ENCODE assay signal across 10 cellular contexts in the genomic region with DNA sequence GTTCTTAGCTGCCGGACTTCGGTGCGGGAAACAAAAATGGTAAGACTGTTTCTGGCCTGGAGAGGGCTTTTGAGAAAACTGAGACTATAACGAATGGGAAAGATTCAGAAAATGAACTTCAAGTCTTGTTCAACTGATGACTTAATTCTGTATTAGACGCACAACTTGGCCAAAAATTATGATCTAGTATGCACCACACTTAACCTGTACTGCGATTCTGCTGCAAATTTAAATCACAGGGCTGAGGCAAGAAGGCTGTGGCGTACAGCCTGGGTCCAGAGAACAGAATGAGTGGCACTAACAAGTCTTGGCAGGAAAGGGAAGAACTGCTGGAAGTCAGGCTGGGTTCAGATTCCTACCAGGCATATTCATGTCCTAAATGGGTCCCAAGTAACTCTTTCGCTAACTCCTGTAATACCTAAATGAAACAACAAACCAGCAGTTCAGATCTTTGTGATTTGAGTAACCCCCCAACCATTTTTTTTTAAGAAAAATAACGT. TPM values are rescaled to one million over a fixed set of nuclear protein-coding genes. Genes with fewer than 3 reads are reported as not detected.
DNase-seq lines count a peak whose midpoint lies in the region; ATAC-seq and TF ChIP-seq lines count a peak whose summit lies in the region.
"Had no signal": no experiment of that assay in that cellular context is flagged by ENCODE, and none has a peak within 500 bp of the region (broad histone marks: within the 10 kb centered on the region; RNA-seq: fewer than 3 reads in every experiment).

No MANE protein-coding gene starts in this region.

- H3K56ac ChIP-seq in mesendoderm (ENCODE audit: low read length) = peak overlapping the region; percentile 36

- no peak for TF ChIP-seq POLR2A in thyroid gland (IDR thresholded peaks at IDR 0.05)

- H3K27me3 Mint-ChIP-seq in activated naive CD4-positive, alpha-beta T cell treated with anti-CD3 and anti-CD28 coated beads for 36 hours (ENCODE audit: low read depth) = peaks cover 45% of the 10 kb centered on the region
- H3K27me3 Mint-ChIP-seq in chondrocyte (ENCODE audit: low read depth) = peaks cover 27% of the 10 kb centered on the region

- no peak overlapping the region for H2BK120ac ChIP-seq in mesendoderm (ENCODE audit: low read depth, low read length)

- peaks cover 20% of the 10 kb centered on the region for H3K9me3 Mint-ChIP-seq in activated naive CD4-positive, alpha-beta T cell treated with anti-CD3 and anti-CD28 coated beads for 36 hours
- H3K9me3 Mint-ChIP-seq in chondrocyte (ENCODE audit: low read depth) = peaks cover 15% of the 10 kb centered on the region

- H3K4me2 ChIP-seq in mesendoderm (ENCODE audit: low read length) = no peak overlapping the region

- H3K4ac ChIP-seq in mesendoderm (ENCODE audit: low read depth, low read length) = no peak overlapping the region

- no peak overlapping the region for H2BK5ac ChIP-seq in mesendoderm (ENCODE audit: low read length)

- H3K79me2 ChIP-seq in mesendoderm (ENCODE audit: control insufficient read depth, insufficient read depth, low read length) = no peaks in the 10 kb centered on the region

- H3K27ac ChIP-seq in mesendoderm (ENCODE audit: low read depth, low read length) = no peak overlapping the region
- peak overlapping the region; percentile 29 to 74 (median 39) for H3K27ac ChIP-seq in thyroid gland
- H3K27ac ChIP-seq: pancreas had no signal

- no peak for ATAC-seq in GM21515 (IDR thresholded peaks at IDR 0.05; ENCODE audit: unreplicated experiment)

- peak; percentile 63 for TF ChIP-seq CTCF in chondrocyte (IDR thresholded peaks at IDR 0.05)
- TF ChIP-seq CTCF in thyroid gland (IDR thresholded peaks at IDR 0.05) = no peak

- H3K27ac Mint-ChIP-seq in activated naive CD4-positive, alpha-beta T cell treated with anti-CD3 and anti-CD28 coated beads for 36 hours = no peak overlapping the region
- H3K27ac Mint-ChIP-seq in chondrocyte (ENCODE audit: unreplicated experiment) = no peak overlapping the region

- H2AK5ac ChIP-seq in mesendoderm (ENCODE audit: low read length) = peak overlapping the region; percentile 80

- DNase-seq in activated naive CD4-positive, alpha-beta T cell treated with anti-CD3 and anti-CD28 coated beads for 36 hours = no peak
- no peak for DNase-seq in activated naive CD4-positive, alpha-beta T cell treated with anti-CD3 and anti-CD28 coated beads, Interleukin-2, amount 50 U/mL, for 16 hours
- DNase-seq in chondrocyte (ENCODE audit: low spot score) (no peak), mesendoderm (no peak), thyroid gland (no peak), cortex of kidney (lab: John Stamatoyannopoulos, UW) (no peak), ACHN (no peak)
- DNase-seq: NCI-H510A had no signal

- WGBS in mesendoderm (ENCODE audit: extremely low coverage, insufficient coverage, low lambda C conversion rate) = no CpG with 5 or more reads among the region's 9 CpGs
- WGBS in thyroid gland, 2 donors = 27 to 32% methylated on average over 9 of the region's 9 CpGs

- H3K9ac ChIP-seq in mesendoderm (ENCODE audit: low read length) = peak overlapping the region; percentile 28

- no peak overlapping the region for H4K8ac ChIP-seq in mesendoderm (ENCODE audit: low read depth, low read length)

- no peaks in the 10 kb centered on the region for H3K9me3 ChIP-seq in thyroid gland

- peaks cover 18% of the 10 kb centered on the region for H3K36me3 Mint-ChIP-seq in activated naive CD4-positive, alpha-beta T cell treated with anti-CD3 and anti-CD28 coated beads for 36 hours (ENCODE audit: low read depth)
- H3K36me3 Mint-ChIP-seq in chondrocyte (ENCODE audit: low read depth) = peaks cover 15% of the 10 kb centered on the region

- H3K27me3 ChIP-seq in mesendoderm (ENCODE audit: insufficient read depth, low read length, poor library complexity) = peaks cover 2% of the 10 kb centered on the region
- no peaks in the 10 kb centered on the region for H3K27me3 ChIP-seq in thyroid gland
- H3K27me3 ChIP-seq: pancreas had no signal

- peak overlapping the region; percentile 57 for H3K4me3 Mint-ChIP-seq in activated naive CD4-positive, alpha-beta T cell treated with anti-CD3 and anti-CD28 coated beads for 36 hours
- peak overlapping the region; percentile 65 for H3K4me3 Mint-ChIP-seq in chondrocyte (ENCODE audit: unreplicated experiment)

- no peak overlapping the region for H3K4me3 ChIP-seq in mesendoderm (ENCODE audit: low read length)
- H3K4me3 ChIP-seq in thyroid gland (replicated peaks in 1 of 3) = no peak overlapping the region

- H2BK15ac ChIP-seq in mesendoderm (replicated peaks; ENCODE audit: low read depth) = no peak overlapping the region

- CTCF ChIA-PET in activated naive CD4-positive, alpha-beta T cell treated with anti-CD3 and anti-CD28 coated beads for 36 hours (lab: Charles Lee) = interaction anchor here (2.0 kb wide), 1 partner anchor 13 kb away, joined by 6 read pairs; no protein-coding TSS in a partner anchor

- H3K79me1 ChIP-seq in mesendoderm (ENCODE audit: low read length) = no peaks in the 10 kb centered on the region

- no peak overlapping the region for H4K5ac ChIP-seq in mesendoderm (ENCODE audit: low read length)

- H3K23ac ChIP-seq in mesendoderm (ENCODE audit: low read length) = peak overlapping the region; percentile 9

- intact Hi-C loops in activated naive CD4-positive, alpha-beta T cell treated with anti-CD3 and anti-CD28 coated beads for 36 hours (cut with micrococcal nuclease) = loop anchor here (1.0 kb wide), 2 partner anchors 311 to 359 kb away; partner anchors contain the start of gene PHYKPL
- intact Hi-C loops in thyroid gland (cut with DNase I) = loop anchor here (5.0 kb wide), 1 partner anchor 359 kb away; the partner anchor contains the start of gene PHYKPL

- no peak overlapping the region for H3K18ac ChIP-seq in mesendoderm (ENCODE audit: low read length)

- peaks cover 3% of the 10 kb centered on the region for H3K4me1 ChIP-seq in mesendoderm (ENCODE audit: control insufficient read depth, low read depth, low read length)
- peaks cover 37% of the 10 kb centered on the region in 2 donors for H3K4me1 ChIP-seq in thyroid gland
- H3K4me1 ChIP-seq: pancreas had no signal

- H3K4me1 Mint-ChIP-seq in activated naive CD4-positive, alpha-beta T cell treated with anti-CD3 and anti-CD28 coated beads for 36 hours (ENCODE audit: low read depth) = peaks cover 7% of the 10 kb centered on the region
- peaks cover 10% of the 10 kb centered on the region for H3K4me1 Mint-ChIP-seq in chondrocyte (ENCODE audit: low read depth)

- in situ Hi-C loops in ACHN (cut with HindIII; ENCODE audit: low pct_ligation_motif_present, low pct_unique_long_range_greater_than_20kb, low sequenced_read_pairs) = no loop called here

- H3K36me3 ChIP-seq in mesendoderm (ENCODE audit: control insufficient read depth, insufficient read depth, low read length) (no peaks in the 10 kb centered on the region), thyroid gland (peaks cover 0 to 3% of the 10 kb centered on the region in 2 donors)

RNA-seq across cellular contexts. Expression of gene COL23A1, which starts 0.8 kb away (rescaled TPM):
- total RNA-seq in activated naive CD4-positive, alpha-beta T cell treated with anti-CD3 and anti-CD28 coated beads for 36 hours = under 1 TPM in 1 of 2 experiments, not detected in 1; 0.07 TPM
- total RNA-seq in chondrocyte (0.12 to 0.15 TPM in 2 of 3 replicates, not detected in the other), thyroid gland (100 to 1,000 TPM in 2 of 4 donors, 10 to 100 TPM in 2; 76.6 to 108 (median 95.7) TPM)
- 0.49 TPM for polyA plus RNA-seq in mesendoderm (2013, experiment 1 of 2)
- 0.45 TPM for polyA plus RNA-seq in mesendoderm (2013, experiment 2 of 2)

RNA-seq across cellular contexts. Expression of gene CLK4, which starts 35.9 kb away (rescaled TPM):
- total RNA-seq in activated naive CD4-positive, alpha-beta T cell treated with anti-CD3 and anti-CD28 coated beads for 36 hours = 10 to 100 TPM; 33.9 to 34.9 TPM
- total RNA-seq in chondrocyte (19.9 to 28.1 TPM (median 21.8 TPM) in 3 replicates), thyroid gland (10 to 100 TPM; 35.8 to 91.2 (median 70.3) TPM)
- 5.7 TPM for polyA plus RNA-seq in mesendoderm (2013, experiment 1 of 2)
- 5.2 TPM for polyA plus RNA-seq in mesendoderm (2013, experiment 2 of 2)

Comparison
In these comparisons a context has a peak if more than half of its experiments do, and no peak if none do; other contexts are left out.
1. RNA of gene COL23A1, which starts 0.8 kb away (total RNA-seq): 76.6 to 108 TPM in thyroid gland; 0.12 to 0.15 TPM in chondrocyte and 0.07 TPM in activated naive CD4-positive, alpha-beta T cell treated with anti-CD3 and anti-CD28 coated beads for 36 hours; every median in the first group is over 10 times any median in the second.